ENCODE assay signal across 15 cellular contexts in the genomic region with DNA sequence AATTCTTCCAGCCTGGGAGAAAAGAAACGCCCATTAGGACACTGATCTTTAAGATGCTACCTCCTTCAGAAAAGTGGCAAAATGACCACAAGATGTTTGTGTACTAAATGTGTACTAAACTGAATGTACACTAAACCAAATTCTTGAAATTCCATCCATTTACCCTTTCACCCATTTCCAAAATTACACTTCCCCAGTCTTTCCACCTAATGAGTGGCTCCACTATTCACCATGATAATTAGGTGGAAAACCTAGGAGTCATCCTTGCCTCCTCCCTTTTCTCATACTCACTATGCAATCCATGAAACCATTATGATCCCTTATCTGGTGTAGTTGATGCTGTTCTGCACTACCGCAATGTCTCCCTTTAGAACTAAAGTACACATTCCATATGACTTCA.
A peak's percentile ranks its signal among the peaks of the same experiment; 100 is the strongest.
DNase-seq lines count a peak whose midpoint lies in the region; ATAC-seq and TF ChIP-seq lines count a peak whose summit lies in the region.
"Had no signal": no experiment of that assay in that cellular context is flagged by ENCODE, and none has a peak within 500 bp of the region (broad histone marks: within the 10 kb centered on the region; RNA-seq: fewer than 3 reads in every experiment).

No MANE protein-coding gene starts in this region.

- TF ChIP-seq CTCF in SK-N-SH (IDR thresholded peaks at IDR 0.05) = no peak
- TF ChIP-seq CTCF in adrenal gland (IDR thresholded peaks at IDR 0.05) = no peak
- TF ChIP-seq CTCF in hepatocyte (IDR thresholded peaks at IDR 0.05; ENCODE audit: poor library complexity) = no peak

- TF ChIP-seq EP300 in SK-N-SH (IDR thresholded peaks at IDR 0.05; ENCODE audit: borderline replicate concordance in 1 of 2, low read depth in 1 of 2, low read length in 1 of 2) = no peak

- WGBS in SK-N-SH (ENCODE audit: low lambda C conversion rate) = 73% methylated on average over 2 of the region's 2 CpGs
- 93 to 98% (median 96%) methylated on average over 2 of the region's 2 CpGs for WGBS in adrenal gland, 4 donors
- 76% methylated on average over 2 of the region's 2 CpGs for WGBS in hepatocyte (ENCODE audit: low lambda C conversion rate, missing lambda C conversion rate)

- H3K79me2 ChIP-seq in SK-N-SH (ENCODE audit: insufficient read depth) (no peaks in the 10 kb centered on the region), hepatocyte (no peaks in the 10 kb centered on the region)

- H3K4me2 ChIP-seq in SK-N-SH (peak overlapping the region; percentile 58), hepatocyte (peak overlapping the region; percentile 19)

- H3K4me1 ChIP-seq in SK-N-SH (ENCODE audit: control insufficient read depth in 1 of 2, insufficient read depth in 2 of 2, low read depth in 1 of 2, low read length in 1 of 2) (peaks cover 3 to 37% of the 10 kb centered on the region in 2 experiments), adrenal gland (replicated peaks in 1 of 2) (peaks cover 23 to 31% of the 10 kb centered on the region in 2 donors), hepatocyte (ENCODE audit: insufficient read depth) (peaks cover 28% of the 10 kb centered on the region), stomach smooth muscle (ENCODE audit: control insufficient read depth, insufficient read depth, low read length) (peaks cover 37% of the 10 kb centered on the region)

- DNase-seq in SK-N-SH (no peak), adrenal gland (no peak), hepatocyte (ENCODE audit: low spot score) (no peak), NCI-H526 treated with DMSO at 0.1 percent for 48 hours (lab: John Stamatoyannopoulos, UW) (no peak), NCI-H2081 (lab: John Stamatoyannopoulos, UW) (no peak)
- DNase-seq: activated naive CD4-positive, alpha-beta T cell treated with anti-CD3 and anti-CD28 coated beads, Interleukin-2, amount 50 U/mL, for 16 hours; GF-D8; KBM-7; left cardiac atrium; natural killer cell; right cardiac atrium; stimulated activated CD4-positive, alpha-beta T cell treated with anti-CD3 and anti-CD28 coated beads, Interleukin-4, amount 100 ng/mL, for 4 hours had no signal

- no peak overlapping the region for H3K4me3 ChIP-seq in SK-N-SH (ENCODE audit: low read depth in 2 of 2, low read length in 1 of 2)
- H3K4me3 ChIP-seq in adrenal gland = no peak overlapping the region
- no peak overlapping the region for H3K4me3 ChIP-seq in hepatocyte
- peak overlapping the region in 1 of 2 donors; percentile 9 for H3K4me3 ChIP-seq in stomach smooth muscle (ENCODE audit: low read length in 2 of 2)

- CTCF ChIA-PET in SK-N-SH (lab: Yijun Ruan, JAX) = interaction anchor here (2.9 kb wide), 1 partner anchor 452 kb away, joined by 8 read pairs; a partner anchor contains a TSS

- H3K9ac ChIP-seq in SK-N-SH (peak overlapping the region; percentile 69), stomach smooth muscle (ENCODE audit: low read length in 2 of 2) (peak overlapping the region in 1 of 2 donors; percentile 5)

- H3K9me2 ChIP-seq in SK-N-SH (no peaks in the 10 kb centered on the region), hepatocyte (replicated peaks; ENCODE audit: insufficient read depth) (no peaks in the 10 kb centered on the region)

- ATAC-seq in SK-N-SH treated with all-trans-retinoic acid at 6 μM for 48 hours = no peak
- no peak for ATAC-seq in GM18505 (IDR thresholded peaks at IDR 0.05; ENCODE audit: unreplicated experiment)
- ATAC-seq: natural killer cell had no signal

- H3K36me3 ChIP-seq in SK-N-SH (replicated peaks in 1 of 2; ENCODE audit: control insufficient read depth in 1 of 2, insufficient read depth in 2 of 2, low read length in 1 of 2) = no peaks in the 10 kb centered on the region
- no peaks in the 10 kb centered on the region for H3K36me3 ChIP-seq in adrenal gland (replicated peaks in 1 of 2)
- no peaks in the 10 kb centered on the region for H3K36me3 ChIP-seq in hepatocyte (replicated peaks; ENCODE audit: insufficient read depth, low read depth)
- no peaks in the 10 kb centered on the region for H3K36me3 ChIP-seq in stomach smooth muscle (ENCODE audit: control insufficient read depth in 2 of 2, insufficient read depth in 2 of 2, low read length in 2 of 2)

- H3K27me3 ChIP-seq in SK-N-SH (ENCODE audit: insufficient read depth) (no peaks in the 10 kb centered on the region), adrenal gland (no peaks in the 10 kb centered on the region), hepatocyte (no peaks in the 10 kb centered on the region), stomach smooth muscle (ENCODE audit: control insufficient read depth in 1 of 2, insufficient read depth in 2 of 2, low read length in 2 of 2) (no peaks in the 10 kb centered on the region)

- TF ChIP-seq POLR2A in adrenal gland (IDR thresholded peaks at IDR 0.05) (no peak), GM18505 (IDR thresholded peaks at IDR 0.05; ENCODE audit: borderline replicate concordance, extremely low read depth, insufficient read depth, insufficient read length) (no peak)

- H3K9me3 ChIP-seq in SK-N-SH (no peaks in the 10 kb centered on the region), adrenal gland (replicated peaks in 1 of 3) (no peaks in the 10 kb centered on the region), hepatocyte (ENCODE audit: low read depth) (no peaks in the 10 kb centered on the region), stomach smooth muscle (ENCODE audit: control insufficient read depth in 2 of 2, low read length in 2 of 2) (no peaks in the 10 kb centered on the region)

- H2AFZ ChIP-seq in SK-N-SH (ENCODE audit: low read depth) (no peak overlapping the region; the same call in 1 of the 2 replicates), hepatocyte (no peak overlapping the region)

- H3K27ac ChIP-seq in SK-N-SH (ENCODE audit: low read depth in 2 of 2, low read length in 1 of 2) (peak overlapping the region; percentile 77 to 97), adrenal gland (peak overlapping the region in 4 of 5 donors; percentile 63 to 90 (median 74)), hepatocyte (peak overlapping the region; percentile 71), stomach smooth muscle (ENCODE audit: low read length) (peak overlapping the region; percentile 42)

- no peak for TF ChIP-seq RAD21 in SK-N-SH (IDR thresholded peaks at IDR 0.05; ENCODE audit: low read length)

- peaks cover 43% of the 10 kb centered on the region for H3F3A ChIP-seq in SK-N-SH (replicated peaks; ENCODE audit: insufficient read depth)

- POLR2A ChIA-PET in SK-N-SH (lab: Yijun Ruan, JAX) = no interaction called here

- H4K20me1 ChIP-seq in SK-N-SH (ENCODE audit: insufficient read depth) = no peaks in the 10 kb centered on the region
- no peaks in the 10 kb centered on the region for H4K20me1 ChIP-seq in hepatocyte (ENCODE audit: insufficient read depth, poor library complexity, severe bottlenecking)

- intact Hi-C loops in adrenal gland (cut with DNase I) = no loop called here

TF ChIP-seq in SK-N-SH, 30 proteins besides CTCF, POLR2A, EP300 and RAD21 (continues in another document):
- TF ChIP-seq, protein P1, sequence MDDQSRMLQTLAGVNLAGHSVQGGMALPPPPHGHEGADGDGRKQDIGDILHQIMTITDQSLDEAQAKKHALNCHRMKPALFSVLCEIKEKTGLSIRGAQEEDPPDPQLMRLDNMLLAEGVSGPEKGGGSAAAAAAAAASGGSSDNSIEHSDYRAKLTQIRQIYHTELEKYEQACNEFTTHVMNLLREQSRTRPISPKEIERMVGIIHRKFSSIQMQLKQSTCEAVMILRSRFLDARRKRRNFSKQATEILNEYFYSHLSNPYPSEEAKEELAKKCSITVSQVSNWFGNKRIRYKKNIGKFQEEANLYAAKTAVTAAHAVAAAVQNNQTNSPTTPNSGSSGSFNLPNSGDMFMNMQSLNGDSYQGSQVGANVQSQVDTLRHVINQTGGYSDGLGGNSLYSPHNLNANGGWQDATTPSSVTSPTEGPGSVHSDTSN (IDR thresholded peaks at IDR 0.05) = no peak

TF ChIP-seq in SK-N-SH treated with all-trans-retinoic acid at 6 μM for 48 hours, 23 proteins besides CTCF, POLR2A, EP300 and RAD21:
- TF ChIP-seq, protein P2, sequence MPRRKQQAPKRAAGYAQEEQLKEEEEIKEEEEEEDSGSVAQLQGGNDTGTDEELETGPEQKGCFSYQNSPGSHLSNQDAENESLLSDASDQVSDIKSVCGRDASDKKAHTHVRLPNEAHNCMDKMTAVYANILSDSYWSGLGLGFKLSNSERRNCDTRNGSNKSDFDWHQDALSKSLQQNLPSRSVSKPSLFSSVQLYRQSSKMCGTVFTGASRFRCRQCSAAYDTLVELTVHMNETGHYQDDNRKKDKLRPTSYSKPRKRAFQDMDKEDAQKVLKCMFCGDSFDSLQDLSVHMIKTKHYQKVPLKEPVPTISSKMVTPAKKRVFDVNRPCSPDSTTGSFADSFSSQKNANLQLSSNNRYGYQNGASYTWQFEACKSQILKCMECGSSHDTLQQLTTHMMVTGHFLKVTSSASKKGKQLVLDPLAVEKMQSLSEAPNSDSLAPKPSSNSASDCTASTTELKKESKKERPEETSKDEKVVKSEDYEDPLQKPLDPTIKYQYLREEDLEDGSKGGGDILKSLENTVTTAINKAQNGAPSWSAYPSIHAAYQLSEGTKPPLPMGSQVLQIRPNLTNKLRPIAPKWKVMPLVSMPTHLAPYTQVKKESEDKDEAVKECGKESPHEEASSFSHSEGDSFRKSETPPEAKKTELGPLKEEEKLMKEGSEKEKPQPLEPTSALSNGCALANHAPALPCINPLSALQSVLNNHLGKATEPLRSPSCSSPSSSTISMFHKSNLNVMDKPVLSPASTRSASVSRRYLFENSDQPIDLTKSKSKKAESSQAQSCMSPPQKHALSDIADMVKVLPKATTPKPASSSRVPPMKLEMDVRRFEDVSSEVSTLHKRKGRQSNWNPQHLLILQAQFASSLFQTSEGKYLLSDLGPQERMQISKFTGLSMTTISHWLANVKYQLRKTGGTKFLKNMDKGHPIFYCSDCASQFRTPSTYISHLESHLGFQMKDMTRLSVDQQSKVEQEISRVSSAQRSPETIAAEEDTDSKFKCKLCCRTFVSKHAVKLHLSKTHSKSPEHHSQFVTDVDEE (CRISPR knock-in tag; IDR thresholded peaks at IDR 0.05) = no peak
- TF ChIP-seq ISL1 (CRISPR knock-in tag; IDR thresholded peaks at IDR 0.05) (no peak), ESRRG (CRISPR knock-in tag; IDR thresholded peaks at IDR 0.05) (no peak), BACH2 (CRISPR knock-in tag; IDR thresholded peaks at IDR 0.05; ENCODE audit: borderline replicate concordance) (no peak)
